ENCODE assay signal across 8 cellular contexts in genomic region chr3:180601688-180602666, GRCh38. TPM values are rescaled to one million over a fixed set of nuclear protein-coding genes. Genes with fewer than 3 reads are reported as not detected.
DNase-seq lines count a peak whose midpoint lies in the region; ATAC-seq and TF ChIP-seq lines count a peak whose summit lies in the region.

A gene with protein sequence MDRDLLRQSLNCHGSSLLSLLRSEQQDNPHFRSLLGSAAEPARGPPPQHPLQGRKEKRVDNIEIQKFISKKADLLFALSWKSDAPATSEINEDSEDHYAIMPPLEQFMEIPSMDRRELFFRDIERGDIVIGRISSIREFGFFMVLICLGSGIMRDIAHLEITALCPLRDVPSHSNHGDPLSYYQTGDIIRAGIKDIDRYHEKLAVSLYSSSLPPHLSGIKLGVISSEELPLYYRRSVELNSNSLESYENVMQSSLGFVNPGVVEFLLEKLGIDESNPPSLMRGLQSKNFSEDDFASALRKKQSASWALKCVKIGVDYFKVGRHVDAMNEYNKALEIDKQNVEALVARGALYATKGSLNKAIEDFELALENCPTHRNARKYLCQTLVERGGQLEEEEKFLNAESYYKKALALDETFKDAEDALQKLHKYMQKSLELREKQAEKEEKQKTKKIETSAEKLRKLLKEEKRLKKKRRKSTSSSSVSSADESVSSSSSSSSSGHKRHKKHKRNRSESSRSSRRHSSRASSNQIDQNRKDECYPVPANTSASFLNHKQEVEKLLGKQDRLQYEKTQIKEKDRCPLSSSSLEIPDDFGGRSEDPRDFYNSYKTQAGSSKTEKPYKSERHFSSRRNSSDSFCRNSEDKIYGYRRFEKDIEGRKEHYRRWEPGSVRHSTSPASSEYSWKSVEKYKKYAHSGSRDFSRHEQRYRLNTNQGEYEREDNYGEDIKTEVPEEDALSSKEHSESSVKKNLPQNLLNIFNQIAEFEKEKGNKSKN (plus strand): TSS chr3:180602163. CDS start chr3:180602262, 99 bp downstream.

- H3K9me3 ChIP-seq in right cardiac atrium (ENCODE audit: control insufficient read depth, low read length): no peaks in the 10 kb centered on the region
- H3K9me3 ChIP-seq in uterus: no peaks in the 10 kb centered on the region

- peak in 1 of 2 donors; percentile 11 for TF ChIP-seq POLR2A in uterus (IDR thresholded peaks at IDR 0.05)

- TF ChIP-seq CTCF in GM13977 (IDR thresholded peaks at IDR 0.05; ENCODE audit: extremely low read depth, insufficient read depth, missing control alignments) (peak; percentile 48), uterus (IDR thresholded peaks at IDR 0.05) (no peak)

- H3K36me3 ChIP-seq in uterus: peaks cover 0 to 2% of the 10 kb centered on the region in 2 donors

- H3K27me3 ChIP-seq in right cardiac atrium (ENCODE audit: control insufficient read depth, insufficient read depth) (peaks cover 2% of the 10 kb centered on the region), uterus (no peaks in the 10 kb centered on the region)

- peak; percentile 92 for DNase-seq in GM13977 (ENCODE audit: low spot score)
- DNase-seq in NCI-H1694 treated with DMSO at 0.1 percent for 48 hours (lab: John Stamatoyannopoulos, UW): peak; percentile 94
- DNase-seq in T-helper 2 cell: peak; percentile 68 to 99 (median 88)
- peak; percentile 94 to 97 (median 97) for DNase-seq in right cardiac atrium
- peak; percentile 81 for DNase-seq in pulmonary artery endothelial cell (ENCODE audit: low read depth, low spot score)
- DNase-seq in uterus: peak; percentile 84 to 88

- WGBS in right cardiac atrium: 4% methylated on average over 70 of the region's 70 CpGs

- H3K4me1 ChIP-seq in right cardiac atrium (ENCODE audit: control insufficient read depth, insufficient read depth, low read length) (no peaks in the 10 kb centered on the region), uterus (no peaks in the 10 kb centered on the region)

- in situ Hi-C loops in GM13977 (cut with MboI; ENCODE audit: low pct_unique_long_range_greater_than_20kb, low sequenced_read_pairs, unreplicated experiment): loop anchor here (25.0 kb wide), 1 partner anchor 665 kb away; no protein-coding TSS in a partner anchor

- peak within 1 kb of the TSS; percentile 94 for H3K4me3 ChIP-seq in right cardiac atrium (ENCODE audit: low read length)
- peak within 1 kb of the TSS; percentile 86 to 97 for H3K4me3 ChIP-seq in uterus

- H3K27ac ChIP-seq in angular gyrus (ENCODE audit: low read depth, low read length): peak within 1 kb of the TSS; percentile 38
- peak within 1 kb of the TSS; percentile 74 for H3K27ac ChIP-seq in right cardiac atrium (ENCODE audit: low read length)
- peak within 1 kb of the TSS; percentile 28 to 54 for H3K27ac ChIP-seq in uterus

- intact Hi-C loops in right cardiac atrium (cut with DNase I) (no loop called here), uterus (cut with DNase I; ENCODE audit: low total_unique reads) (no loop called here)

- ATAC-seq in HG02884 (IDR thresholded peaks at IDR 0.05; ENCODE audit: unreplicated experiment) (peak; percentile 93), right cardiac atrium (peak; percentile 100)

RNA-seq across cellular contexts. Expression of the gene that starts here (rescaled TPM):
- total RNA-seq in right cardiac atrium: 10 to 100 TPM; 16.9 to 25.1 (median 23.8) TPM
- polyA plus RNA-seq in right cardiac atrium: 10.1 TPM
- 38.3 and 48.4 TPM in 2 replicates for total RNA-seq in pulmonary artery endothelial cell
- 10 to 100 TPM; 29.7 to 90.1 (median 54.0) TPM for total RNA-seq in uterus

Comparison
In these comparisons a context has a peak if more than half of its experiments do, and no peak if none do; other contexts are left out.
1. Peak in every context shown above with its lines: DNase-seq, ATAC-seq, H3K4me3 ChIP-seq and H3K27ac ChIP-seq.